In genomic region chr15:89250142-89250541, GRCh38 we compare ENCODE assay signal across 18 cellular contexts. TPM values are rescaled to one million over a fixed set of nuclear protein-coding genes. Genes with fewer than 3 reads are reported as not detected.
"Had no signal": no experiment of that assay in that cellular context is flagged by ENCODE, and none has a peak within 500 bp of the region (broad histone marks: within the 10 kb centered on the region; RNA-seq: fewer than 3 reads in every experiment).

No MANE protein-coding gene starts in this region.

RNA-seq across cellular contexts. Expression of gene FANCI, which starts 6.4 kb away (rescaled TPM):
- total RNA-seq: ascending aorta had no signal

RNA-seq across cellular contexts. Expression of gene RLBP1, which starts 28.8 kb away (rescaled TPM):
- total RNA-seq: activated naive CD4-positive, alpha-beta T cell treated with anti-CD3 and anti-CD28 coated beads for 36 hours; activated naive CD4-positive, alpha-beta T cell treated with anti-CD3 and anti-CD28 coated beads, Interleukin-2, amount 50 U/mL, for 72 hours; activated naive CD8-positive, alpha-beta T cell treated with anti-CD3 and anti-CD28 coated beads for 36 hours; activated naive CD8-positive, alpha-beta T cell treated with anti-CD3 and anti-CD28 coated beads, Interleukin-2, amount 10 ng/mL, durations not matched to agents 7 days and 5 days; activated T-cell treated with anti-CD3 and anti-CD28 coated beads, Interleukin-2, amount 50 U/mL, for 4 hours; activated T-helper 1 cell treated with anti-CD3 and anti-CD28 coated beads, Interleukin-12 subunit alpha, Interleukin-12 subunit beta, Interleukin-2, Interleukin-4 antibody, amounts not matched to agents 30 ng/mL and 10 ng/mL and 1 ng/mL, durations not matched to agents 14 hours and 24 hours and 36 hours; activated T-helper 17 cell treated with anti-CD3 and anti-CD28 coated beads, Interleukin-2, amount 50 U/mL, for 72 hours; adrenal gland; aorta; ascending aorta; astrocyte; body of pancreas; breast epithelium; bronchial epithelial cell; cardiac muscle cell; cardiac septum; chondrocyte had no signal
- polyA plus RNA-seq: adipose tissue, aorta had no signal
